1 cellular context compared by ENCODE assay signal in the genomic region with DNA sequence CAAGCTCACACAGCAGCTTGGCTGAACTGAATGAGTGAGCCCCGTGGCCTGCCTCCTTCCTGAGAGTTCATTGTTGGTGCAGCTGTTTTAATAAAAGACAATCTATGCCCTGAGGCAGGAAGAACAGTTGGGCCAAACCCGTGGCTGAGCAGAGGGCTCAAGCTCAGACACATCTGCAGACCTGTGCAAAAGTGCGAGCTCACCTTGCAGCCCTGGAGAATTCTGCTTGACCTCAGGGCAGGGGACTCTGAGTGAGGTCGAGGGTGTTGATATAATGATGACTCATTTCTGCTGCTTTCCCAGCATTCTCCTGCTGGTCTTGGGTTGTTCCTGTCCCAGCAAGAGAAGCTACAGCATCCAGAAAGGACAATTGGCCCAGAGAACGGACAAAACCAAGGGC.
TF ChIP-seq lines count a peak whose summit lies in the region.

No MANE protein-coding gene starts in this region.

TF ChIP-seq in HepG2, 621 proteins besides CTCF, POLR2A, EP300 and RAD21 (continued from another document):
- TF ChIP-seq, protein P1, sequence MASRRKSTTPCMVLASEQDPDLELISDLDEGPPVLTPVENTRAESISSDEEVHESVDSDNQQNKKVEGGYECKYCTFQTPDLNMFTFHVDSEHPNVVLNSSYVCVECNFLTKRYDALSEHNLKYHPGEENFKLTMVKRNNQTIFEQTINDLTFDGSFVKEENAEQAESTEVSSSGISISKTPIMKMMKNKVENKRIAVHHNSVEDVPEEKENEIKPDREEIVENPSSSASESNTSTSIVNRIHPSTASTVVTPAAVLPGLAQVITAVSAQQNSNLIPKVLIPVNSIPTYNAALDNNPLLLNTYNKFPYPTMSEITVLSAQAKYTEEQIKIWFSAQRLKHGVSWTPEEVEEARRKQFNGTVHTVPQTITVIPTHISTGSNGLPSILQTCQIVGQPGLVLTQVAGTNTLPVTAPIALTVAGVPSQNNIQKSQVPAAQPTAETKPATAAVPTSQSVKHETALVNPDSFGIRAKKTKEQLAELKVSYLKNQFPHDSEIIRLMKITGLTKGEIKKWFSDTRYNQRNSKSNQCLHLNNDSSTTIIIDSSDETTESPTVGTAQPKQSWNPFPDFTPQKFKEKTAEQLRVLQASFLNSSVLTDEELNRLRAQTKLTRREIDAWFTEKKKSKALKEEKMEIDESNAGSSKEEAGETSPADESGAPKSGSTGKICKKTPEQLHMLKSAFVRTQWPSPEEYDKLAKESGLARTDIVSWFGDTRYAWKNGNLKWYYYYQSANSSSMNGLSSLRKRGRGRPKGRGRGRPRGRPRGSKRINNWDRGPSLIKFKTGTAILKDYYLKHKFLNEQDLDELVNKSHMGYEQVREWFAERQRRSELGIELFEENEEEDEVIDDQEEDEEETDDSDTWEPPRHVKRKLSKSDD (CRISPR knock-in tag; IDR thresholded peaks at IDR 0.05; ENCODE audit: low read depth) = no peak
- TF ChIP-seq ZNF441 (CRISPR knock-in tag; IDR thresholded peaks at IDR 0.05; ENCODE audit: borderline replicate concordance) (no peak), SOX5 (CRISPR knock-in tag; IDR thresholded peaks at IDR 0.05; ENCODE audit: borderline replicate concordance) (no peak), ZMAT3 (CRISPR knock-in tag; conservative IDR thresholded peaks at IDR 0.05) (no peak), TEAD2 (CRISPR knock-in tag; IDR thresholded peaks at IDR 0.05) (no peak), CBX2 (IDR thresholded peaks at IDR 0.05; ENCODE audit: low read depth, low read length) (no peak), CBX2 (CRISPR knock-in tag; IDR thresholded peaks at IDR 0.05; ENCODE audit: low read depth) (no peak), SETDB1 (CRISPR knock-in tag; IDR thresholded peaks at IDR 0.05; ENCODE audit: borderline replicate concordance) (no peak), ELF1 (CRISPR knock-in tag; IDR thresholded peaks at IDR 0.05) (no peak), ZFP36L2 (CRISPR knock-in tag; IDR thresholded peaks at IDR 0.05) (no peak), ZEB1 (IDR thresholded peaks at IDR 0.05; ENCODE audit: insufficient replicate concordance, low read depth) (no peak), RARA (CRISPR knock-in tag; IDR thresholded peaks at IDR 0.05) (peak; percentile 41; the same call in 1 of the 2 replicates), TGIF2 (CRISPR knock-in tag; IDR thresholded peaks at IDR 0.05) (no peak), FOXM1 (CRISPR knock-in tag; IDR thresholded peaks at IDR 0.05) (no peak), TEAD3 (CRISPR knock-in tag; optimal IDR thresholded peaks at IDR 0.05; ENCODE audit: borderline replicate concordance) (no peak), ZBTB42 (CRISPR knock-in tag; IDR thresholded peaks at IDR 0.05) (no peak), ZNF564 (CRISPR knock-in tag; IDR thresholded peaks at IDR 0.05) (no peak), ZNF143 (CRISPR knock-in tag; IDR thresholded peaks at IDR 0.05) (peak; percentile 42; the same call in 1 of the 2 replicates), SIX1 (CRISPR knock-in tag; IDR thresholded peaks at IDR 0.05; ENCODE audit: borderline replicate concordance) (no peak), ZNF256 (CRISPR knock-in tag; conservative IDR thresholded peaks at IDR 0.05) (no peak), JUND (CRISPR knock-in tag; IDR thresholded peaks at IDR 0.05) (peak; percentile 56; the same call in 1 of the 2 replicates), KLF16 (CRISPR knock-in tag; IDR thresholded peaks at IDR 0.05) (no peak), KDM5B (CRISPR knock-in tag; IDR thresholded peaks at IDR 0.05; ENCODE audit: borderline replicate concordance) (no peak), ZNF460 (CRISPR knock-in tag; IDR thresholded peaks at IDR 0.05; ENCODE audit: borderline replicate concordance) (no peak), CHD2 (IDR thresholded peaks at IDR 0.05; ENCODE audit: low read depth, low read length) (no peak), FOXA3 (CRISPR knock-in tag; IDR thresholded peaks at IDR 0.05) (peak; percentile 52), ADNP (CRISPR knock-in tag; IDR thresholded peaks at IDR 0.05) (no peak), ZNF329 (CRISPR knock-in tag; IDR thresholded peaks at IDR 0.05; ENCODE audit: low read depth) (no peak), IKZF1 (IDR thresholded peaks at IDR 0.05) (no peak), DR1 (CRISPR knock-in tag; IDR thresholded peaks at IDR 0.05) (no peak), NFE2L2 (IDR thresholded peaks at IDR 0.05; ENCODE audit: low read length) (no peak), SNAI1 (CRISPR knock-in tag; IDR thresholded peaks at IDR 0.05; ENCODE audit: borderline replicate concordance) (no peak), ZNF557 (CRISPR knock-in tag; IDR thresholded peaks at IDR 0.05) (no peak), RFX3 (CRISPR knock-in tag; IDR thresholded peaks at IDR 0.05) (no peak), THYN1 (CRISPR knock-in tag; IDR thresholded peaks at IDR 0.05; ENCODE audit: borderline replicate concordance, low read depth) (no peak), ZNF549 (CRISPR knock-in tag; IDR thresholded peaks at IDR 0.05) (no peak), JDP2 (CRISPR knock-in tag; IDR thresholded peaks at IDR 0.05; ENCODE audit: borderline replicate concordance) (no peak), NAIF1 (CRISPR knock-in tag; IDR thresholded peaks at IDR 0.05; ENCODE audit: borderline replicate concordance) (no peak), MAFG (CRISPR knock-in tag; IDR thresholded peaks at IDR 0.05) (no peak), FOSL2 (CRISPR knock-in tag; IDR thresholded peaks at IDR 0.05) (peak; percentile 93), JUNB (CRISPR knock-in tag; IDR thresholded peaks at IDR 0.05; ENCODE audit: borderline replicate concordance) (peak; percentile 32; the same call in 1 of the 2 replicates), NR2F1 (CRISPR knock-in tag; IDR thresholded peaks at IDR 0.05) (peak in 1 of 2 experiments; percentile 43; a peak in 1 of 4 replicates), NR2F6 (IDR thresholded peaks at IDR 0.05) (no peak), NR2F6 (CRISPR knock-in tag; IDR thresholded peaks at IDR 0.05) (peak; percentile 58), ZFP36 (IDR thresholded peaks at IDR 0.05; ENCODE audit: borderline replicate concordance, low read depth, low read length, partially characterized antibody) (no peak), ZNF17 (CRISPR knock-in tag; IDR thresholded peaks at IDR 0.05) (no peak), PCBP2 (optimal IDR thresholded peaks at IDR 0.05; ENCODE audit: low read depth, low read length, poor library complexity, severe bottlenecking) (no peak), ZC3H4 (CRISPR knock-in tag; IDR thresholded peaks at IDR 0.05; ENCODE audit: borderline replicate concordance) (no peak)
- TF ChIP-seq, protein P2, sequence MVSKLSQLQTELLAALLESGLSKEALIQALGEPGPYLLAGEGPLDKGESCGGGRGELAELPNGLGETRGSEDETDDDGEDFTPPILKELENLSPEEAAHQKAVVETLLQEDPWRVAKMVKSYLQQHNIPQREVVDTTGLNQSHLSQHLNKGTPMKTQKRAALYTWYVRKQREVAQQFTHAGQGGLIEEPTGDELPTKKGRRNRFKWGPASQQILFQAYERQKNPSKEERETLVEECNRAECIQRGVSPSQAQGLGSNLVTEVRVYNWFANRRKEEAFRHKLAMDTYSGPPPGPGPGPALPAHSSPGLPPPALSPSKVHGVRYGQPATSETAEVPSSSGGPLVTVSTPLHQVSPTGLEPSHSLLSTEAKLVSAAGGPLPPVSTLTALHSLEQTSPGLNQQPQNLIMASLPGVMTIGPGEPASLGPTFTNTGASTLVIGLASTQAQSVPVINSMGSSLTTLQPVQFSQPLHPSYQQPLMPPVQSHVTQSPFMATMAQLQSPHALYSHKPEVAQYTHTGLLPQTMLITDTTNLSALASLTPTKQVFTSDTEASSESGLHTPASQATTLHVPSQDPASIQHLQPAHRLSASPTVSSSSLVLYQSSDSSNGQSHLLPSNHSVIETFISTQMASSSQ (IDR thresholded peaks at IDR 0.05; ENCODE audit: low read depth) = no peak
- TF ChIP-seq, protein P2 (CRISPR knock-in tag; IDR thresholded peaks at IDR 0.05; ENCODE audit: borderline replicate concordance) = no peak
- TF ChIP-seq, protein P3, sequence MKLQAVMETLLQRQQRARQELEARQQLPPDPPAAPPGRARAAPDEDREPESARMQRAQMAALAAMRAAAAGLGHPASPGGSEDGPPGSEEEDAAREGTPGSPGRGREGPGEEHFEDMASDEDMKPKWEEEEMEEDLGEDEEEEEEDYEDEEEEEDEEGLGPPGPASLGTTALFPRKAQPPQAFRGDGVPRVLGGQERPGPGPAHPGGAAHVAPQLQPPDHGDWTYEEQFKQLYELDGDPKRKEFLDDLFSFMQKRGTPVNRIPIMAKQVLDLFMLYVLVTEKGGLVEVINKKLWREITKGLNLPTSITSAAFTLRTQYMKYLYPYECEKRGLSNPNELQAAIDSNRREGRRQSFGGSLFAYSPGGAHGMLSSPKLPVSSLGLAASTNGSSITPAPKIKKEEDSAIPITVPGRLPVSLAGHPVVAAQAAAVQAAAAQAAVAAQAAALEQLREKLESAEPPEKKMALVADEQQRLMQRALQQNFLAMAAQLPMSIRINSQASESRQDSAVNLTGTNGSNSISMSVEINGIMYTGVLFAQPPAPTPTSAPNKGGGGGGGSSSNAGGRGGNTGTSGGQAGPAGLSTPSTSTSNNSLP (IDR thresholded peaks at IDR 0.05; ENCODE audit: low read depth, low read length) = no peak
- TF ChIP-seq, protein P4, sequence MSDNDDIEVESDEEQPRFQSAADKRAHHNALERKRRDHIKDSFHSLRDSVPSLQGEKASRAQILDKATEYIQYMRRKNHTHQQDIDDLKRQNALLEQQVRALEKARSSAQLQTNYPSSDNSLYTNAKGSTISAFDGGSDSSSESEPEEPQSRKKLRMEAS (IDR thresholded peaks at IDR 0.05) = no peak
- TF ChIP-seq, protein P5, sequence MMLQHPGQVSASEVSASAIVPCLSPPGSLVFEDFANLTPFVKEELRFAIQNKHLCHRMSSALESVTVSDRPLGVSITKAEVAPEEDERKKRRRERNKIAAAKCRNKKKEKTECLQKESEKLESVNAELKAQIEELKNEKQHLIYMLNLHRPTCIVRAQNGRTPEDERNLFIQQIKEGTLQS (CRISPR knock-in tag; IDR thresholded peaks at IDR 0.05) = peak; percentile 77; the same call in 1 of the 2 replicates
- TF ChIP-seq, protein P6, sequence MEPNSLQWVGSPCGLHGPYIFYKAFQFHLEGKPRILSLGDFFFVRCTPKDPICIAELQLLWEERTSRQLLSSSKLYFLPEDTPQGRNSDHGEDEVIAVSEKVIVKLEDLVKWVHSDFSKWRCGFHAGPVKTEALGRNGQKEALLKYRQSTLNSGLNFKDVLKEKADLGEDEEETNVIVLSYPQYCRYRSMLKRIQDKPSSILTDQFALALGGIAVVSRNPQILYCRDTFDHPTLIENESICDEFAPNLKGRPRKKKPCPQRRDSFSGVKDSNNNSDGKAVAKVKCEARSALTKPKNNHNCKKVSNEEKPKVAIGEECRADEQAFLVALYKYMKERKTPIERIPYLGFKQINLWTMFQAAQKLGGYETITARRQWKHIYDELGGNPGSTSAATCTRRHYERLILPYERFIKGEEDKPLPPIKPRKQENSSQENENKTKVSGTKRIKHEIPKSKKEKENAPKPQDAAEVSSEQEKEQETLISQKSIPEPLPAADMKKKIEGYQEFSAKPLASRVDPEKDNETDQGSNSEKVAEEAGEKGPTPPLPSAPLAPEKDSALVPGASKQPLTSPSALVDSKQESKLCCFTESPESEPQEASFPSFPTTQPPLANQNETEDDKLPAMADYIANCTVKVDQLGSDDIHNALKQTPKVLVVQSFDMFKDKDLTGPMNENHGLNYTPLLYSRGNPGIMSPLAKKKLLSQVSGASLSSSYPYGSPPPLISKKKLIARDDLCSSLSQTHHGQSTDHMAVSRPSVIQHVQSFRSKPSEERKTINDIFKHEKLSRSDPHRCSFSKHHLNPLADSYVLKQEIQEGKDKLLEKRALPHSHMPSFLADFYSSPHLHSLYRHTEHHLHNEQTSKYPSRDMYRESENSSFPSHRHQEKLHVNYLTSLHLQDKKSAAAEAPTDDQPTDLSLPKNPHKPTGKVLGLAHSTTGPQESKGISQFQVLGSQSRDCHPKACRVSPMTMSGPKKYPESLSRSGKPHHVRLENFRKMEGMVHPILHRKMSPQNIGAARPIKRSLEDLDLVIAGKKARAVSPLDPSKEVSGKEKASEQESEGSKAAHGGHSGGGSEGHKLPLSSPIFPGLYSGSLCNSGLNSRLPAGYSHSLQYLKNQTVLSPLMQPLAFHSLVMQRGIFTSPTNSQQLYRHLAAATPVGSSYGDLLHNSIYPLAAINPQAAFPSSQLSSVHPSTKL (CRISPR knock-in tag; IDR thresholded peaks at IDR 0.05) = no peak
- TF ChIP-seq, protein P7, sequence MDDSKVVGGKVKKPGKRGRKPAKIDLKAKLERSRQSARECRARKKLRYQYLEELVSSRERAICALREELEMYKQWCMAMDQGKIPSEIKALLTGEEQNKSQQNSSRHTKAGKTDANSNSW (CRISPR knock-in tag; IDR thresholded peaks at IDR 0.05; ENCODE audit: borderline replicate concordance) = no peak
